Comparison of ENCODE assay signal across 8 cellular contexts in the genomic region with DNA sequence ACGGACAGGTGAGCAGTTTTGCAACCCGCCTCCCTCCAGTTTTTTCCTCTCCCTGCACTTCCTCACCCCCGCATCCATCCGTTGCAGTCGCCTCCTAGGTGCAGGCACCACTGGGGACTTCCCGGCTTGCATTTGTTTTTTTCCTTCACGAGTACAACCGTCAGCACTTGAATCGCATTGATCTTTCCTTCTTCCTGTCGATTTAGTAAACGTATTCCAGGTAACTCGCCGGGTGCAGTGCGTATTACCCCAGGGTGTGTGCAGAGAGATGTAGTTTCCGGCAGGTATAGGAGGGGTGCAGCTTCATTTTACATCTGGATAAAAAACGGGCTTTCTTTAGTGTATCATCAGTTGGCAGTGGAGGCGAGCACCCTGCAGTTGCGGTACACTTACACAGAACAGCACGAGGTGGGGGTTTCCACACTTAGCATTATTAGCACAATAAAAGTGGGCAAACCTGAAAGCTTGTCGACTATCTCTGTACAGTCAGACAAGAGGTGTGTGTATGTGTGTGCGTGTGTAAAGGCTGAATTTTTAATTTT.
DNase-seq lines count a peak whose midpoint lies in the region; ATAC-seq and TF ChIP-seq lines count a peak whose summit lies in the region.

A gene (minus strand): TSS at position 359 of the 542 bp plus-strand sequence.

- no peaks in the 10 kb centered on the region for H3K27me3 ChIP-seq in lung (ENCODE audit: control insufficient read depth, insufficient read depth)

- H3K4me1 Mint-ChIP-seq in stimulated activated naive CD8-positive, alpha-beta T cell treated with anti-CD3 and anti-CD28 coated beads, Interleukin-15, amount 100 ng/mL, for 72 hours: peaks cover 89% of the 10 kb centered on the region

- peak; percentile 1 for ATAC-seq in HG03280 (IDR thresholded peaks at IDR 0.05; ENCODE audit: unreplicated experiment)
- no peak for ATAC-seq in lung (ENCODE audit: insufficient read depth, low FRiP score)
- ATAC-seq in stimulated activated naive CD8-positive, alpha-beta T cell treated with anti-CD3 and anti-CD28 coated beads, Interleukin-15, amount 100 ng/mL, for 72 hours: peak; percentile 80

- TF ChIP-seq CTCF in lung (IDR thresholded peaks at IDR 0.05; ENCODE audit: control extremely low read depth, extremely low read depth): no peak

- H3K36me3 ChIP-seq in lung (ENCODE audit: control insufficient read depth in 2 of 2, insufficient read depth in 2 of 2, low read length in 2 of 2): no peaks in the 10 kb centered on the region

- peak within 1 kb of the TSS; percentile 57 for H3K4me3 ChIP-seq in lung

- H3K9me3 Mint-ChIP-seq in stimulated activated naive CD8-positive, alpha-beta T cell treated with anti-CD3 and anti-CD28 coated beads, Interleukin-15, amount 100 ng/mL, for 72 hours: no peaks in the 10 kb centered on the region

- peak within 1 kb of the TSS; percentile 93 to 98 for H3K4me3 Mint-ChIP-seq in stimulated activated naive CD8-positive, alpha-beta T cell treated with anti-CD3 and anti-CD28 coated beads, Interleukin-15, amount 100 ng/mL, for 72 hours

- DNase-seq in NCI-H2107 treated with DMSO at 0.1 percent for 48 hours (lab: John Stamatoyannopoulos, UW; ENCODE audit: unreplicated experiment) (peak; percentile 51), NCI-H2107 (lab: John Stamatoyannopoulos, UW) (no peak), T-helper 2 cell (peak; percentile 20 to 83 (median 51)), caudate nucleus (lab: John Stamatoyannopoulos, UW) (peak in 14 of 61 donors; percentile 26 to 70 (median 54)), lung (ENCODE audit: low spot score) (no peak), NCI-H446 (lab: John Stamatoyannopoulos, UW) (no peak)
- peak; percentile 65 to 78 for DNase-seq in stimulated activated naive CD8-positive, alpha-beta T cell treated with anti-CD3 and anti-CD28 coated beads, Interleukin-15, amount 100 ng/mL, for 72 hours

- peak within 1 kb of the TSS; percentile 83 for H3K27ac ChIP-seq in caudate nucleus (ENCODE audit: low read depth, low read length)
- H3K27ac ChIP-seq in lung (ENCODE audit: low read depth in 1 of 2, low read length in 1 of 2): peak within 1 kb of the TSS in 1 of 2 donors; percentile 74

- 2 to 6% methylated on average over 21 of the region's 21 CpGs for WGBS in lung, 2 donors

- peak within 1 kb of the TSS; percentile 99 for H3K27ac Mint-ChIP-seq in stimulated activated naive CD8-positive, alpha-beta T cell treated with anti-CD3 and anti-CD28 coated beads, Interleukin-15, amount 100 ng/mL, for 72 hours

- no peaks in the 10 kb centered on the region for H3K9me3 ChIP-seq in lung (ENCODE audit: control insufficient read depth in 2 of 2, insufficient read depth in 1 of 2, low read length in 1 of 2)

- no peaks in the 10 kb centered on the region for H3K27me3 Mint-ChIP-seq in stimulated activated naive CD8-positive, alpha-beta T cell treated with anti-CD3 and anti-CD28 coated beads, Interleukin-15, amount 100 ng/mL, for 72 hours

- no peaks in the 10 kb centered on the region for H3K4me1 ChIP-seq in lung (ENCODE audit: control insufficient read depth in 2 of 2, insufficient read depth in 2 of 2, low read length in 2 of 2)

Comparison
In these comparisons a context has a peak if more than half of its experiments do, and no peak if none do; other contexts are left out.
1. DNase-seq: peak in NCI-H2107 treated with DMSO at 0.1 percent for 48 hours (single experiment), T-helper 2 cell (5 of 5) and stimulated activated naive CD8-positive, alpha-beta T cell treated with anti-CD3 and anti-CD28 coated beads, Interleukin-15, amount 100 ng/mL, for 72 hours (2 of 2); none in NCI-H2107 (single experiment), lung (single experiment) and NCI-H446 (0 of 2).